In genomic region chr17:33464669-33465275, GRCh38 we compare ENCODE assay signal across 25 cellular contexts.
A peak's percentile ranks its signal among the peaks of the same experiment; 100 is the strongest.
DNase-seq lines count a peak whose midpoint lies in the region; ATAC-seq and TF ChIP-seq lines count a peak whose summit lies in the region.
"Had no signal": no experiment of that assay in that cellular context is flagged by ENCODE, and none has a peak within 500 bp of the region (broad histone marks: within the 10 kb centered on the region; RNA-seq: fewer than 3 reads in every experiment).

No MANE protein-coding gene starts in this region.

- H2BK15ac ChIP-seq in H9 (ENCODE audit: low read depth, low read length) = no peak overlapping the region

- H3K9me2 ChIP-seq in SK-N-SH = no peaks in the 10 kb centered on the region

- H3K27me3 Mint-ChIP-seq in H9 (ENCODE audit: low read depth) (peaks cover 8% of the 10 kb centered on the region), nephron (ENCODE audit: low read depth) (peaks cover 1% of the 10 kb centered on the region)

- no peak overlapping the region for H3K4ac ChIP-seq in H9 (ENCODE audit: low read depth, low read length)

- H3K79me2 ChIP-seq in H9 (ENCODE audit: insufficient read depth, low read length) = no peaks in the 10 kb centered on the region
- no peaks in the 10 kb centered on the region for H3K79me2 ChIP-seq in SK-N-SH (ENCODE audit: insufficient read depth)
- H3K79me2 ChIP-seq: parathyroid adenoma had no signal

- H3K27ac ChIP-seq in H9 (ENCODE audit: insufficient read length, low read depth, low read length) (no peak overlapping the region), SK-N-SH (ENCODE audit: low read depth in 2 of 2, low read length in 1 of 2) (no peak overlapping the region; a peak in 1 of 4 replicates), upper lobe of left lung (peak overlapping the region in 1 of 4 donors; percentile 45)
- H3K27ac ChIP-seq: HL-60, KMS-11, parathyroid adenoma, spleen, tibial artery had no signal

- H3F3A ChIP-seq in SK-N-SH (replicated peaks; ENCODE audit: insufficient read depth) = no peaks in the 10 kb centered on the region

- no peak overlapping the region for H3K14ac ChIP-seq in H9 (ENCODE audit: insufficient read depth, low read length)

- no peak overlapping the region for H3T11ph ChIP-seq in H9 (ENCODE audit: low read length)

- H3K27me3 ChIP-seq in H9 (ENCODE audit: insufficient read depth, low read length) (no peaks in the 10 kb centered on the region), SK-N-SH (ENCODE audit: insufficient read depth) (no peaks in the 10 kb centered on the region), upper lobe of left lung (no peaks in the 10 kb centered on the region)
- H3K27me3 ChIP-seq: tibial artery had no signal

- H2BK5ac ChIP-seq in H9 (ENCODE audit: insufficient read length, low read length) = no peak overlapping the region

- TF ChIP-seq CTCF in H9 (conservative IDR thresholded peaks at IDR 0.05) (no peak), SK-N-SH (IDR thresholded peaks at IDR 0.05) (no peak), nephron (IDR thresholded peaks at IDR 0.05; ENCODE audit: unreplicated experiment in 3 of 3) (no peak), upper lobe of left lung (IDR thresholded peaks at IDR 0.05) (no peak)

- H3K9me3 ChIP-seq in H9 (ENCODE audit: control insufficient read depth, low read depth, low read length) (no peaks in the 10 kb centered on the region), SK-N-SH (no peaks in the 10 kb centered on the region), upper lobe of left lung (no peaks in the 10 kb centered on the region)
- H3K9me3 ChIP-seq: tibial artery had no signal

- no peak overlapping the region for H3K4me3 ChIP-seq in SK-N-SH (ENCODE audit: low read depth in 2 of 2, low read length in 1 of 2)
- no peak overlapping the region for H3K4me3 ChIP-seq in upper lobe of left lung
- H3K4me3 ChIP-seq: GM12878, spleen, tibial artery had no signal

- no peak for TF ChIP-seq RAD21 in SK-N-SH (IDR thresholded peaks at IDR 0.05; ENCODE audit: low read length)

- H3K9me3 Mint-ChIP-seq in H9 (peaks cover 4 to 15% of the 10 kb centered on the region in 2 experiments; a peak in 4 of 5 replicates), nephron (peaks cover 3% of the 10 kb centered on the region)
- H3K9me3 Mint-ChIP-seq: activated naive CD8-positive, alpha-beta T cell treated with anti-CD3 and anti-CD28 coated beads, Interleukin-2, amount 10 ng/mL, durations not matched to agents 7 days and 5 days had no signal

- no peak overlapping the region for H2AK5ac ChIP-seq in H9 (ENCODE audit: insufficient read length, low read length)

- no peak overlapping the region for H2BK120ac ChIP-seq in H9 (ENCODE audit: low read depth, low read length, poor library complexity, severe bottlenecking)

- ATAC-seq in GM19351 (IDR thresholded peaks at IDR 0.05; ENCODE audit: unreplicated experiment) (no peak), HG02759 (IDR thresholded peaks at IDR 0.05; ENCODE audit: unreplicated experiment) (no peak), upper lobe of left lung (ENCODE audit: low FRiP score in 2 of 2) (no peak)
- ATAC-seq: GM12878 had no signal

- H2BK12ac ChIP-seq in H9 (ENCODE audit: insufficient read length, low read depth, low read length) = no peak overlapping the region

- no peaks in the 10 kb centered on the region for H3K36me3 ChIP-seq in SK-N-SH (replicated peaks in 1 of 2; ENCODE audit: control insufficient read depth in 1 of 2, insufficient read depth in 2 of 2, low read length in 1 of 2)
- no peaks in the 10 kb centered on the region for H3K36me3 ChIP-seq in upper lobe of left lung
- H3K36me3 ChIP-seq: spleen, tibial artery had no signal

- POLR2A ChIA-PET in SK-N-SH (lab: Yijun Ruan, JAX) = no interaction called here

- no peak overlapping the region for H3K9ac ChIP-seq in H9 (ENCODE audit: extremely low read depth, insufficient read length, low read length)
- H3K9ac ChIP-seq in SK-N-SH = no peak overlapping the region
- H3K9ac ChIP-seq: KMS-11, parathyroid adenoma had no signal

- H3K36me3 Mint-ChIP-seq in H9 (ENCODE audit: insufficient read depth in 1 of 3, low read depth in 3 of 3) (peaks cover 0 to 4% (median 3%) of the 10 kb centered on the region in 3 experiments; a peak in 2 of 7 replicates), nephron (ENCODE audit: low read depth) (peaks cover 3% of the 10 kb centered on the region)
- H3K36me3 Mint-ChIP-seq: activated naive CD8-positive, alpha-beta T cell treated with anti-CD3 and anti-CD28 coated beads, Interleukin-2, amount 10 ng/mL, durations not matched to agents 7 days and 5 days had no signal

- CTCF ChIA-PET in SK-N-SH (lab: Yijun Ruan, JAX) = no interaction called here

- no peak overlapping the region; a peak in 1 of 7 replicates for H3K27ac Mint-ChIP-seq in H9
- H3K27ac Mint-ChIP-seq in nephron = peak overlapping the region; percentile 87 to 96 (median 88)
- H3K27ac Mint-ChIP-seq: activated naive CD8-positive, alpha-beta T cell treated with anti-CD3 and anti-CD28 coated beads, Interleukin-2, amount 10 ng/mL, durations not matched to agents 7 days and 5 days had no signal

- no peaks in the 10 kb centered on the region for H3K23me2 ChIP-seq in H9 (ENCODE audit: insufficient read length, low read depth, low read length, poor library complexity, severe bottlenecking)

- no peak overlapping the region for H2BK20ac ChIP-seq in H9 (ENCODE audit: low read depth, low read length, poor library complexity, severe bottlenecking)

- TF ChIP-seq POLR2A in upper lobe of left lung (IDR thresholded peaks at IDR 0.05) = no peak

- H3K4me2 ChIP-seq in H9 (ENCODE audit: insufficient read depth, insufficient read length, low read length) (no peak overlapping the region), SK-N-SH (no peak overlapping the region)
- H3K4me2 ChIP-seq: KMS-11 had no signal

- no peak overlapping the region for H4K8ac ChIP-seq in H9 (replicated peaks; ENCODE audit: insufficient read length, low read depth, low read length)

- no peak overlapping the region for H4K5ac ChIP-seq in H9 (ENCODE audit: insufficient read length, low read depth, low read length)

- no peaks in the 10 kb centered on the region for H4K20me1 ChIP-seq in H9 (ENCODE audit: control insufficient read depth, insufficient read depth, insufficient read length)
- H4K20me1 ChIP-seq in SK-N-SH (ENCODE audit: insufficient read depth) = no peaks in the 10 kb centered on the region

- TF ChIP-seq EP300 in SK-N-SH (IDR thresholded peaks at IDR 0.05; ENCODE audit: borderline replicate concordance in 1 of 2, low read depth in 1 of 2, low read length in 1 of 2) = no peak
- no peak for TF ChIP-seq EP300 in upper lobe of left lung (IDR thresholded peaks at IDR 0.05)

- H2AFZ ChIP-seq in H9 (ENCODE audit: low read length) (no peak overlapping the region), SK-N-SH (ENCODE audit: low read depth) (no peak overlapping the region)
- H2AFZ ChIP-seq: parathyroid adenoma had no signal

- H3K56ac ChIP-seq in H9 (ENCODE audit: insufficient read length, low read depth, low read length) = no peak overlapping the region

- no peak overlapping the region for H3K18ac ChIP-seq in H9 (ENCODE audit: insufficient read length, low read depth, low read length)

- no peak overlapping the region for H3K23ac ChIP-seq in H9 (ENCODE audit: insufficient read length, low read depth, low read length)

- H3K79me1 ChIP-seq in H9 (ENCODE audit: insufficient read depth, low read depth, low read length, poor library complexity, severe bottlenecking) = no peaks in the 10 kb centered on the region

- DNase-seq in H9 = peak; percentile 9
- DNase-seq in SK-N-SH = no peak
- DNase-seq in glomerular visceral epithelial cell (ENCODE audit: extremely low spot score) = peak; percentile 8
- DNase-seq in stimulated activated CD4-positive, alpha-beta T cell treated with anti-CD3 and anti-CD28 coated beads, Interleukin-4, amount 100 ng/mL, for 24 hours = no peak
- DNase-seq in upper lobe of left lung = no peak
- DNase-seq: activated effector memory CD4-positive, alpha-beta T cell treated with anti-CD3 and anti-CD28 coated beads, Interleukin-2, amount 50 U/mL, for 16 hours; activated naive CD8-positive, alpha-beta T cell treated with anti-CD3 and anti-CD28 coated beads, Interleukin-2, amount 10 ng/mL, durations not matched to agents 7 days and 5 days; central memory CD4-positive, alpha-beta T cell; foreskin melanocyte; MM.1S; NCI-H1105 treated with DMSO at 0.1 percent for 48 hours; NCI-H187 treated with DMSO at 0.1 percent for 48 hours; NCI-H2171 treated with DMSO at 0.1 percent for 48 hours; NCI-H524 treated with DMSO at 0.1 percent for 48 hours; NK-92 treated with Interleukin-12 subunit alpha and Interleukin-12 subunit beta, amount 100 ng/mL, for 24 hours; retina; spleen; tibial artery had no signal

- peaks cover 0 to 6% of the 10 kb centered on the region in 2 experiments; a peak in 3 of 4 replicates for H3K4me1 Mint-ChIP-seq in H9
- peaks cover 26% of the 10 kb centered on the region for H3K4me1 Mint-ChIP-seq in nephron
- H3K4me1 Mint-ChIP-seq: activated naive CD8-positive, alpha-beta T cell treated with anti-CD3 and anti-CD28 coated beads, Interleukin-2, amount 10 ng/mL, durations not matched to agents 7 days and 5 days had no signal

- H3K4me1 ChIP-seq in H9 (ENCODE audit: insufficient read depth, low read length) (no peaks in the 10 kb centered on the region), SK-N-SH (ENCODE audit: control insufficient read depth in 1 of 2, insufficient read depth in 2 of 2, low read depth in 1 of 2, low read length in 1 of 2) (peaks cover 0 to 6% of the 10 kb centered on the region in 2 experiments; a peak in 1 of 4 replicates), upper lobe of left lung (no peaks in the 10 kb centered on the region)
- H3K4me1 ChIP-seq: parathyroid adenoma, spleen, tibial artery had no signal

- H4K91ac ChIP-seq in H9 (ENCODE audit: insufficient read length, low read depth, low read length) = no peak overlapping the region

- H3K4me3 Mint-ChIP-seq in H9 = no peak overlapping the region
- H3K4me3 Mint-ChIP-seq in nephron = peak overlapping the region in 2 of 3 experiments; percentile 20 to 45
- H3K4me3 Mint-ChIP-seq: activated naive CD8-positive, alpha-beta T cell treated with anti-CD3 and anti-CD28 coated beads, Interleukin-2, amount 10 ng/mL, durations not matched to agents 7 days and 5 days had no signal

TF ChIP-seq in SK-N-SH, 30 proteins besides CTCF, POLR2A, EP300 and RAD21 (continues in another document):
- TF ChIP-seq PBX3 (IDR thresholded peaks at IDR 0.05) (peak; percentile 46; the same call in 1 of the 2 replicates), FOXM1 (IDR thresholded peaks at IDR 0.05; ENCODE audit: low read depth) (no peak), TCF12 (IDR thresholded peaks at IDR 0.05) (peak; percentile 52), RXRA (IDR thresholded peaks at IDR 0.05; ENCODE audit: borderline replicate concordance, low read depth) (no peak), SIN3A (IDR thresholded peaks at IDR 0.05; ENCODE audit: borderline replicate concordance, low read depth, low read length) (no peak)

Comparison
In these comparisons a context has a peak if more than half of its experiments do, and no peak if none do; other contexts are left out.
1. DNase-seq: peak in H9 (single experiment) and glomerular visceral epithelial cell (single experiment); none in SK-N-SH (single experiment), stimulated activated CD4-positive, alpha-beta T cell treated with anti-CD3 and anti-CD28 coated beads, Interleukin-4, amount 100 ng/mL, for 24 hours (single experiment) and upper lobe of left lung (0 of 2).
2. H3K27ac Mint-ChIP-seq: peak in nephron (3 of 3); none in H9 (0 of 3).
3. H3K4me3 Mint-ChIP-seq: peak in nephron (2 of 3); none in H9 (0 of 2).